ENCODE assay signal across 18 cellular contexts in the genomic region with DNA sequence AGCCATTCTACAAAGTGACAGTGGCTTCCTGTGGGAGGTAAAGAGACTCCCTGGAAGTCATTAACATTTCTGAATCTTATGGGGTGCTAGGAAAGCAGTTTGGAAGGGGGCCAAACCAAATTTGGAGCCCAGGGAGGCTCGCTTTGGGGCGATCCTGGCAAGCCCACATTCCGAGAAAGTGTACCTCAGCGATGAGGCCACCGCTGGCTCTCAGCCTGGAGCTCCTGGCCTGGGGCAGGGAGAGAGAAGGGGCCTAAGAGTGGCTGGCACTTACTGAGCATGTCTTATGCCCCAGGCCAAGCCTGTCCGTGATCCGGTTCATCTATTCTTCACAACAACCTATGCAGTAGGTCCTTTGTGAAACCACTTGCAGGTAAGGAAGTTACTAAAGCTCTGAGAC.
"Had no signal": no experiment of that assay in that cellular context is flagged by ENCODE, and none has a peak within 500 bp of the region (broad histone marks: within the 10 kb centered on the region; RNA-seq: fewer than 3 reads in every experiment).

No MANE protein-coding gene starts in this region.

- DNase-seq: activated CD4-positive, alpha-beta T cell treated with anti-CD3 and anti-CD28 coated beads for 36 hours; activated CD8-positive, alpha-beta memory T cell treated with anti-CD3 and anti-CD28 coated beads, Interleukin-2, amount 50 U/mL, for 4 hours; activated CD8-positive, alpha-beta T cell treated with anti-CD3 and anti-CD28 coated beads, Interleukin-2, amount 10 ng/mL, durations not matched to agents 7 days and 5 days; activated effector memory CD4-positive, alpha-beta T cell treated with anti-CD3 and anti-CD28 coated beads, Interleukin-2, amount 50 U/mL, for 16 hours; activated T-cell treated with anti-CD3 and anti-CD28 coated beads, Interleukin-2, amount 50 U/mL, for 48 hours; amniotic stem cell; cortex of kidney; effector CD4-positive, alpha-beta T cell; foreskin fibroblast; glutamatergic neuron; hypothalamus; naive thymus-derived CD4-positive, alpha-beta T cell; pancreas; T-helper 17 cell; uterus; WERI-Rb-1 had no signal

- H3K4me3 ChIP-seq: pancreas, thoracic aorta, uterus had no signal

- H3K27me3 ChIP-seq: pancreas, uterus had no signal

- H3K36me3 ChIP-seq: pancreas, thoracic aorta, uterus, WERI-Rb-1 had no signal

- ATAC-seq: activated CD4-positive, alpha-beta T cell treated with anti-CD3 and anti-CD28 coated beads for 36 hours; activated CD8-positive, alpha-beta T cell treated with anti-CD3 and anti-CD28 coated beads, Interleukin-2, amount 10 ng/mL, durations not matched to agents 7 days and 5 days; naive thymus-derived CD4-positive, alpha-beta T cell; pancreas; stimulated activated effector memory CD8-positive, alpha-beta T cell treated with anti-CD3 and anti-CD28 coated beads, Interleukin-12 subunit alpha, Interleukin-12 subunit beta, amount 100 ng/mL, for 72 hours; T-helper 17 cell had no signal

- FAIRE-seq: pancreas had no signal

- H3K9me3 ChIP-seq: pancreas, thoracic aorta, uterus had no signal

- H3K4me1 ChIP-seq: pancreas, uterus had no signal

- H3K27ac ChIP-seq: pancreas, thoracic aorta, uterus, WERI-Rb-1 had no signal
